Comparison of ENCODE assay signal across 28 cellular contexts in the genomic region with DNA sequence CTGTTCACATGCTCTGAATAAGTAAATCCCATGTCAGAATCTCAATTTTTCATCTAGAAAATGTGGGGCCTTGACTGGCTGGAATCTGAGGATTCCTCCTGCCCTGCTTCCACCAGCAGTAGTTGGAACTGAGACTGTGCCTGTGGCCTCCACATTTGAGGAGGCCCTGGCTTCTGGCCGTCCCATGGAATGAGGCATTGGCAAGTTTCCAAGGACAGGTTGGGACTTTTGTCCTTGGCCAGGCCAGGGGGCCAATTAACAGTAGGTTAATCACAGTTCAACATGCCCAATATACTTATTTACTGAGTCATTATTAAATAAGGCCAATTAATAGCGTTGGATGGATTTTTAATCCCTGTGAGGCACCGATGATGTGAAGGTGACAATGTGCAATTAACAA. TPM values are rescaled to one million over a fixed set of nuclear protein-coding genes. Genes with fewer than 3 reads are reported as not detected.
"Had no signal": no experiment of that assay in that cellular context is flagged by ENCODE, and none has a peak within 500 bp of the region (broad histone marks: within the 10 kb centered on the region; RNA-seq: fewer than 3 reads in every experiment).

No MANE protein-coding gene starts in this region.

- H3K27ac Mint-ChIP-seq: naive thymus-derived CD4-positive, alpha-beta T cell; natural killer cell; nephron; neural progenitor cell; progenitor cell of endocrine pancreas; stimulated activated effector memory CD8-positive, alpha-beta T cell treated with anti-CD3 and anti-CD28 coated beads, Interleukin-12 subunit alpha, Interleukin-12 subunit beta, amount 100 ng/mL, for 72 hours; stimulated activated naive B cell treated with anti-CD40 and anti-IgM and Interleukin-4, amounts not matched to agents 10 μg/mL and 1 μg/mL and 100 μg/mL, for 72 hours; stimulated activated naive CD8-positive, alpha-beta T cell treated with anti-CD3 and anti-CD28 coated beads, Interleukin-15, Interleukin-2, amounts not matched to agents 100 ng/mL and 50 ng/mL, for 24 hours; type B pancreatic cell had no signal

- H3K9me3 ChIP-seq: neutrophil, psoas muscle, stomach, thoracic aorta, thyroid gland, transverse colon, upper lobe of right lung, uterus had no signal

- H3K4me1 ChIP-seq: neural progenitor cell, parathyroid adenoma, psoas muscle, stomach, thyroid gland, transverse colon, upper lobe of right lung, uterus had no signal

- H3K27ac ChIP-seq: neural progenitor cell, neutrophil, parathyroid adenoma, psoas muscle, skin epidermis, stomach, thoracic aorta, thyroid gland, transverse colon, upper lobe of right lung, uterus had no signal

- H3K27me3 ChIP-seq: neural progenitor cell, neutrophil, stomach, thyroid gland, transverse colon, upper lobe of right lung, uterus had no signal

- H3K4me3 Mint-ChIP-seq: naive thymus-derived CD4-positive, alpha-beta T cell; natural killer cell; nephron; neural progenitor cell; stimulated activated effector memory CD8-positive, alpha-beta T cell treated with anti-CD3 and anti-CD28 coated beads, Interleukin-12 subunit alpha, Interleukin-12 subunit beta, amount 100 ng/mL, for 72 hours; stimulated activated naive B cell treated with anti-CD40 and anti-IgM and Interleukin-4, amounts not matched to agents 10 μg/mL and 1 μg/mL and 100 μg/mL, for 72 hours; stimulated activated naive CD8-positive, alpha-beta T cell treated with anti-CD3 and anti-CD28 coated beads, Interleukin-15, Interleukin-2, amounts not matched to agents 100 ng/mL and 50 ng/mL, for 24 hours; type B pancreatic cell had no signal

- ATAC-seq: naive thymus-derived CD4-positive, alpha-beta T cell; natural killer cell; psoas muscle; right cardiac atrium; sciatic nerve; stimulated activated effector memory CD8-positive, alpha-beta T cell treated with anti-CD3 and anti-CD28 coated beads, Interleukin-12 subunit alpha, Interleukin-12 subunit beta, amount 100 ng/mL, for 72 hours; stimulated activated naive B cell treated with anti-CD40 and anti-IgM and Interleukin-4, amounts not matched to agents 10 μg/mL and 1 μg/mL and 100 μg/mL, for 72 hours; upper lobe of right lung had no signal

- H3K4me3 ChIP-seq: neural progenitor cell, psoas muscle, skin epidermis, stomach, thoracic aorta, thyroid gland, transverse colon, upper lobe of right lung, uterus had no signal

- H3K4me1 Mint-ChIP-seq: naive thymus-derived CD4-positive, alpha-beta T cell; natural killer cell; nephron; neural progenitor cell; stimulated activated effector memory CD8-positive, alpha-beta T cell treated with anti-CD3 and anti-CD28 coated beads, Interleukin-12 subunit alpha, Interleukin-12 subunit beta, amount 100 ng/mL, for 72 hours; stimulated activated naive B cell treated with anti-CD40 and anti-IgM and Interleukin-4, amounts not matched to agents 10 μg/mL and 1 μg/mL and 100 μg/mL, for 72 hours had no signal

- H3K36me3 Mint-ChIP-seq: naive thymus-derived CD4-positive, alpha-beta T cell; natural killer cell; neural progenitor cell; stimulated activated effector memory CD8-positive, alpha-beta T cell treated with anti-CD3 and anti-CD28 coated beads, Interleukin-12 subunit alpha, Interleukin-12 subunit beta, amount 100 ng/mL, for 72 hours; stimulated activated naive B cell treated with anti-CD40 and anti-IgM and Interleukin-4, amounts not matched to agents 10 μg/mL and 1 μg/mL and 100 μg/mL, for 72 hours; type B pancreatic cell had no signal

- H3K9me3 Mint-ChIP-seq: stimulated activated naive CD8-positive, alpha-beta T cell treated with anti-CD3 and anti-CD28 coated beads, Interleukin-15, Interleukin-2, amounts not matched to agents 100 ng/mL and 50 ng/mL, for 24 hours; type B pancreatic cell had no signal

- H3K27me3 Mint-ChIP-seq: naive thymus-derived CD4-positive, alpha-beta T cell; progenitor cell of endocrine pancreas; stimulated activated naive B cell treated with anti-CD40 and anti-IgM and Interleukin-4, amounts not matched to agents 10 μg/mL and 1 μg/mL and 100 μg/mL, for 72 hours; stimulated activated naive CD8-positive, alpha-beta T cell treated with anti-CD3 and anti-CD28 coated beads, Interleukin-15, Interleukin-2, amounts not matched to agents 100 ng/mL and 50 ng/mL, for 24 hours; type B pancreatic cell had no signal

- H3K36me3 ChIP-seq: neural progenitor cell, neutrophil, stomach, thoracic aorta, thyroid gland, transverse colon, upper lobe of right lung, uterus had no signal

- DNase-seq: naive thymus-derived CD4-positive, alpha-beta T cell; natural killer cell; nucleus accumbens; posterior cingulate gyrus; psoas muscle; right cardiac atrium; stimulated activated CD4-positive, alpha-beta T cell treated with anti-CD3 and anti-CD28 coated beads, Interleukin-15, amount 100 ng/mL, for 24 hours; stimulated activated CD4-positive, alpha-beta T cell treated with anti-CD3 and anti-CD28 coated beads, Interleukin-2, amount 100 ng/mL, for 24 hours; stimulated activated CD4-positive, alpha-beta T cell treated with anti-CD3 and anti-CD28 coated beads, Interleukin-2, amount 100 ng/mL, for 48 hours; stimulated activated CD4-positive, alpha-beta T cell treated with anti-CD3 and anti-CD28 coated beads, Interleukin-4, amount 100 ng/mL, for 24 hours; stimulated activated naive B cell treated with anti-CD40 and anti-IgM and Interleukin-4, amounts not matched to agents 10 μg/mL and 1 μg/mL and 100 μg/mL, for 72 hours; stimulated activated naive CD4-positive, alpha-beta T cell treated with Interleukin-2 at 50 U/mL for 16 hours; stomach; thyroid gland; transverse colon; upper lobe of right lung; uterus had no signal

RNA-seq across cellular contexts. Expression of gene GABRE, which starts 50.2 kb away (rescaled TPM):
- total RNA-seq: naive thymus-derived CD4-positive, alpha-beta T cell; natural killer cell had no signal
- polyA plus RNA-seq: naive thymus-derived CD4-positive, alpha-beta T cell had no signal
